In genomic region chr15:66897381-66897780, GRCh38 we compare ENCODE assay signal across 24 cellular contexts.
"Had no signal": no experiment of that assay in that cellular context is flagged by ENCODE, and none has a peak within 500 bp of the region (broad histone marks: within the 10 kb centered on the region; RNA-seq: fewer than 3 reads in every experiment).

No MANE protein-coding gene starts in this region.

- H2AFZ ChIP-seq: parathyroid adenoma had no signal

- H3K9me3 ChIP-seq: mucosa of descending colon, neutrophil, right lobe of liver, thyroid gland had no signal

- H3K4me1 ChIP-seq: parathyroid adenoma, right lobe of liver had no signal

- DNase-seq: cortex of kidney; effector memory CD8-positive, alpha-beta T cell; hypothalamus; immature natural killer cell; mucosa of descending colon; naive B cell; stimulated activated CD4-positive, alpha-beta T cell treated with anti-CD3 and anti-CD28 coated beads, Interleukin-12 subunit alpha, Interleukin-12 subunit beta, amount 100 ng/mL, for 4 hours; stimulated activated CD4-positive, alpha-beta T cell treated with anti-CD3 and anti-CD28 coated beads, Interleukin-1b, Interleukin-23, amount 100 ng/mL, for 48 hours; stimulated activated CD4-positive, alpha-beta T cell treated with anti-CD3 and anti-CD28 coated beads, Interleukin-4, amount 100 ng/mL, for 1 hour; stimulated activated CD8-positive, alpha-beta memory T cell treated with anti-CD3 and anti-CD28 coated beads, Interleukin-4, amount 100 ng/mL, for 48 hours; stimulated activated naive CD4-positive, alpha-beta T cell; stimulated activated naive CD8-positive, alpha-beta T cell treated with anti-CD3 and anti-CD28 coated beads, Interleukin-15, amount 100 ng/mL, for 72 hours; thyroid gland; trophoblast cell had no signal

- H3K9ac ChIP-seq: parathyroid adenoma had no signal

- H3K27ac ChIP-seq: neutrophil, parathyroid adenoma, right lobe of liver, thyroid gland had no signal

- H3K4me2 ChIP-seq: smooth muscle cell had no signal

- H3K9me3 Mint-ChIP-seq: effector memory CD8-positive, alpha-beta T cell; immature natural killer cell; memory B cell; mesothelial cell of epicardium; naive B cell; natural killer cell treated with Interleukin-12 subunit alpha and Interleukin-12 subunit beta and Interleukin-15 and Interleukin-18, amount 100 ng/mL, for 72 hours; neural crest cell; stimulated activated naive CD8-positive, alpha-beta T cell treated with anti-CD3 and anti-CD28 coated beads, Interleukin-15, amount 100 ng/mL, for 72 hours had no signal

- H3K4me3 ChIP-seq: lung, mucosa of descending colon, right lobe of liver, smooth muscle cell, thyroid gland had no signal

- ATAC-seq: effector memory CD8-positive, alpha-beta T cell; mucosa of descending colon; natural killer cell treated with Interleukin-12 subunit alpha and Interleukin-12 subunit beta and Interleukin-15 and Interleukin-18, amount 100 ng/mL, for 72 hours; stimulated activated naive CD8-positive, alpha-beta T cell treated with anti-CD3 and anti-CD28 coated beads, Interleukin-15, amount 100 ng/mL, for 72 hours had no signal

- H3K36me3 Mint-ChIP-seq: immature natural killer cell; memory B cell; mesothelial cell of epicardium; naive B cell; natural killer cell treated with Interleukin-12 subunit alpha and Interleukin-12 subunit beta and Interleukin-15 and Interleukin-18, amount 100 ng/mL, for 72 hours had no signal

- H3K79me2 ChIP-seq: parathyroid adenoma had no signal

- H3K27me3 ChIP-seq: right lobe of liver, thyroid gland had no signal

- H3K36me3 ChIP-seq: neutrophil, right lobe of liver, thyroid gland had no signal

- H3K27ac Mint-ChIP-seq: effector memory CD8-positive, alpha-beta T cell; immature natural killer cell; memory B cell; mesothelial cell of epicardium; natural killer cell treated with Interleukin-12 subunit alpha and Interleukin-12 subunit beta and Interleukin-15 and Interleukin-18, amount 100 ng/mL, for 72 hours; progenitor cell of endocrine pancreas; stimulated activated naive CD8-positive, alpha-beta T cell treated with anti-CD3 and anti-CD28 coated beads, Interleukin-15, amount 100 ng/mL, for 72 hours had no signal

- H3K4me3 Mint-ChIP-seq: effector memory CD8-positive, alpha-beta T cell; immature natural killer cell; memory B cell; mesothelial cell of epicardium; naive B cell; natural killer cell treated with Interleukin-12 subunit alpha and Interleukin-12 subunit beta and Interleukin-15 and Interleukin-18, amount 100 ng/mL, for 72 hours; neural crest cell; stimulated activated naive CD8-positive, alpha-beta T cell treated with anti-CD3 and anti-CD28 coated beads, Interleukin-15, amount 100 ng/mL, for 72 hours had no signal

- H3K27me3 Mint-ChIP-seq: progenitor cell of endocrine pancreas; stimulated activated naive CD8-positive, alpha-beta T cell treated with anti-CD3 and anti-CD28 coated beads, Interleukin-15, amount 100 ng/mL, for 72 hours had no signal

- H3K4me1 Mint-ChIP-seq: immature natural killer cell; neural crest cell; stimulated activated naive CD8-positive, alpha-beta T cell treated with anti-CD3 and anti-CD28 coated beads, Interleukin-15, amount 100 ng/mL, for 72 hours had no signal
